21 cellular contexts compared by ENCODE assay signal in genomic region chr9:3455088-3455487, GRCh38.
"Had no signal": no experiment of that assay in that cellular context is flagged by ENCODE, and none has a peak within 500 bp of the region (broad histone marks: within the 10 kb centered on the region; RNA-seq: fewer than 3 reads in every experiment).

No MANE protein-coding gene starts in this region.

- ATAC-seq: activated CD8-positive, alpha-beta T cell treated with anti-CD3 and anti-CD28 coated beads, Interleukin-2, amount 10 ng/mL, durations not matched to agents 7 days and 5 days; left lobe of liver; mucosa of descending colon; right cardiac atrium; stimulated activated naive CD8-positive, alpha-beta T cell treated with anti-CD3 and anti-CD28 coated beads, Interleukin-15, Interleukin-2, amounts not matched to agents 100 U/mL and 50 U/mL, for 24 hours had no signal

- DNase-seq: activated CD4-positive, alpha-beta T cell treated with anti-CD3 and anti-CD28 coated beads, Interleukin-2, amount 10 ng/mL, durations not matched to agents 24 days and 14 days; activated CD4-positive, CD25-positive, alpha-beta regulatory T cell; activated CD8-positive, alpha-beta T cell treated with anti-CD3 and anti-CD28 coated beads, Interleukin-2, amount 10 ng/mL, durations not matched to agents 7 days and 5 days; activated naive CD4-positive, alpha-beta T cell treated with anti-CD3 and anti-CD28 coated beads for 36 hours; activated T-cell treated with anti-CD3 and anti-CD28 coated beads, Interleukin-2, amount 50 U/mL, for 24 hours; islet precursor cell; mucosa of descending colon; naive B cell; stimulated activated CD4-positive, alpha-beta T cell treated with anti-CD3 and anti-CD28 coated beads, Interleukin-2, amount 100 ng/mL, for 24 hours; stimulated activated naive CD8-positive, alpha-beta T cell treated with anti-CD3 and anti-CD28 coated beads, Interleukin-15, Interleukin-2, amounts not matched to agents 100 U/mL and 50 U/mL, for 24 hours; substantia nigra; tibial artery; uterus had no signal

- H3K9me3 ChIP-seq: ascending aorta, esophagus muscularis mucosa, mucosa of descending colon, prostate gland, tibial artery, uterus had no signal

- H3K36me3 Mint-ChIP-seq: naive B cell had no signal

- H3K4me1 Mint-ChIP-seq: activated CD4-positive, alpha-beta T cell treated with anti-CD3 and anti-CD28 coated beads, Interleukin-2, amount 10 ng/mL, durations not matched to agents 24 days and 14 days had no signal

- H3K4me3 ChIP-seq: ascending aorta, coronary artery, esophagus muscularis mucosa, mucosa of descending colon, prostate gland, tibial artery, uterus had no signal

- H3K27me3 ChIP-seq: ascending aorta, esophagus muscularis mucosa, tibial artery, uterus had no signal

- H3K4me3 Mint-ChIP-seq: activated CD4-positive, alpha-beta T cell treated with anti-CD3 and anti-CD28 coated beads, Interleukin-2, amount 10 ng/mL, durations not matched to agents 24 days and 14 days; activated CD8-positive, alpha-beta T cell treated with anti-CD3 and anti-CD28 coated beads, Interleukin-2, amount 10 ng/mL, durations not matched to agents 7 days and 5 days; activated naive CD4-positive, alpha-beta T cell treated with anti-CD3 and anti-CD28 coated beads for 36 hours; activated T-cell treated with anti-CD3 and anti-CD28 coated beads, Interleukin-2, amount 50 U/mL, for 24 hours; naive B cell; neural crest cell; T-helper 2 cell treated with Interferon-gamma antibody and Interleukin-4, amounts not matched to agents 5 μg/mL and 100 μg/mL, for 36 hours had no signal

- H3K27ac Mint-ChIP-seq: activated CD4-positive, alpha-beta T cell treated with anti-CD3 and anti-CD28 coated beads, Interleukin-2, amount 10 ng/mL, durations not matched to agents 24 days and 14 days; activated CD8-positive, alpha-beta T cell treated with anti-CD3 and anti-CD28 coated beads, Interleukin-2, amount 10 ng/mL, durations not matched to agents 7 days and 5 days; activated naive CD4-positive, alpha-beta T cell treated with anti-CD3 and anti-CD28 coated beads for 36 hours; activated T-cell treated with anti-CD3 and anti-CD28 coated beads, Interleukin-2, amount 50 U/mL, for 24 hours; T-helper 2 cell treated with Interferon-gamma antibody and Interleukin-4, amounts not matched to agents 5 μg/mL and 100 μg/mL, for 36 hours had no signal

- H3K36me3 ChIP-seq: ascending aorta, esophagus muscularis mucosa, prostate gland, tibial artery, uterus had no signal

- H3K27ac ChIP-seq: ascending aorta, coronary artery, esophagus muscularis mucosa, prostate gland, tibial artery, uterus had no signal

- H3K4me1 ChIP-seq: ascending aorta, prostate gland, uterus had no signal

- H3K27me3 Mint-ChIP-seq: activated CD4-positive, alpha-beta T cell treated with anti-CD3 and anti-CD28 coated beads, Interleukin-2, amount 10 ng/mL, durations not matched to agents 24 days and 14 days; activated T-cell treated with anti-CD3 and anti-CD28 coated beads, Interleukin-2, amount 50 U/mL, for 24 hours; naive B cell had no signal
